ENCODE assay signal across 22 cellular contexts in genomic region chr17:46001390-46002310, GRCh38. TPM values are rescaled to one million over a fixed set of nuclear protein-coding genes. Genes with fewer than 3 reads are reported as not detected.
DNase-seq lines count a peak whose midpoint lies in the region; ATAC-seq and TF ChIP-seq lines count a peak whose summit lies in the region.
"Had no signal": no experiment of that assay in that cellular context is flagged by ENCODE, and none has a peak within 500 bp of the region (broad histone marks: within the 10 kb centered on the region; RNA-seq: fewer than 3 reads in every experiment).

No MANE protein-coding gene starts in this region.

- no peak for TF ChIP-seq POLR2A in breast epithelium (IDR thresholded peaks at IDR 0.05)
- TF ChIP-seq POLR2A in upper lobe of left lung (IDR thresholded peaks at IDR 0.05) = no peak

- no peak for DNase-seq in MCF 10A (ENCODE audit: unreplicated experiment)
- no peak for DNase-seq in breast epithelium (ENCODE audit: low spot score in 2 of 2)
- no peak for DNase-seq in SK-N-MC (ENCODE audit: low read depth, low spot score)
- DNase-seq in islet precursor cell = peak; percentile 88
- no peak for DNase-seq in upper lobe of left lung
- no peak for DNase-seq in NCI-H1105 treated with DMSO at 0.1 percent for 48 hours (lab: John Stamatoyannopoulos, UW)

- H3K27ac Mint-ChIP-seq in MCF 10A (ENCODE audit: low read depth, unreplicated experiment) = peak overlapping the region; percentile 16
- H3K27ac Mint-ChIP-seq: activated CD8-positive, alpha-beta T cell treated with anti-CD3 and anti-CD28 coated beads for 36 hours; activated naive CD8-positive, alpha-beta T cell treated with anti-CD3 and anti-CD28 coated beads for 36 hours had no signal

- BruUV-seq in MCF 10A (replicated peaks; lab: Mats Ljungman, UMichigan) = no TSS peak

- no peak overlapping the region for H3K9ac ChIP-seq in SK-N-MC (ENCODE audit: insufficient read length)

- no peak for TF ChIP-seq EP300 in upper lobe of left lung (IDR thresholded peaks at IDR 0.05)

- intact Hi-C loops in MCF 10A (cut with micrococcal nuclease) (loop anchor here (1.0 to 10.0 kb wide), 3 partner anchors 43 to 212 kb away; no protein-coding TSS in a partner anchor), breast epithelium (cut with DNase I; ENCODE audit: low total_unique reads) (no loop called here)

- ATAC-seq in upper lobe of left lung (ENCODE audit: low FRiP score in 2 of 2) (peak; percentile 5), GM18498 (IDR thresholded peaks at IDR 0.05; ENCODE audit: unreplicated experiment) (no peak), HG03342 (IDR thresholded peaks at IDR 0.05; ENCODE audit: unreplicated experiment) (no peak)

- no peak overlapping the region for H3K4me3 Mint-ChIP-seq in MCF 10A (ENCODE audit: unreplicated experiment)
- H3K4me3 Mint-ChIP-seq: activated CD8-positive, alpha-beta T cell treated with anti-CD3 and anti-CD28 coated beads for 36 hours; activated naive CD8-positive, alpha-beta T cell treated with anti-CD3 and anti-CD28 coated beads for 36 hours; CD8-positive, alpha-beta memory T cell had no signal

- WGBS in upper lobe of left lung, 2 donors = 72 to 74% methylated on average over 13 of the region's 13 CpGs

- TF ChIP-seq CTCF in MCF 10A (IDR thresholded peaks at IDR 0.05; ENCODE audit: unreplicated experiment) (no peak), breast epithelium (IDR thresholded peaks at IDR 0.05) (no peak), upper lobe of left lung (IDR thresholded peaks at IDR 0.05) (no peak)

- H3K4me3 ChIP-seq in breast epithelium (no peak overlapping the region), SK-N-MC (no peak overlapping the region), upper lobe of left lung (no peak overlapping the region)
- H3K4me3 ChIP-seq: skin epidermis, stomach, transverse colon had no signal

- H3K4me1 ChIP-seq in breast epithelium = no peaks in the 10 kb centered on the region
- peaks cover 0 to 3% (median 0%) of the 10 kb centered on the region in 4 donors for H3K4me1 ChIP-seq in upper lobe of left lung
- H3K4me1 ChIP-seq: BE2C had no signal

- no peaks in the 10 kb centered on the region for H3K4me1 Mint-ChIP-seq in MCF 10A (ENCODE audit: insufficient read depth, unreplicated experiment)
- H3K4me1 Mint-ChIP-seq: activated naive CD8-positive, alpha-beta T cell treated with anti-CD3 and anti-CD28 coated beads for 36 hours had no signal

- H3K36me3 ChIP-seq in breast epithelium (no peaks in the 10 kb centered on the region), SK-N-MC (ENCODE audit: insufficient read depth, low read length) (peaks cover 19% of the 10 kb centered on the region), upper lobe of left lung (no peaks in the 10 kb centered on the region)
- H3K36me3 ChIP-seq: BE2C, stomach, transverse colon had no signal

- no peaks in the 10 kb centered on the region for H3K9me3 ChIP-seq in breast epithelium
- no peaks in the 10 kb centered on the region for H3K9me3 ChIP-seq in SK-N-MC (ENCODE audit: low read depth, low read length)
- H3K9me3 ChIP-seq in upper lobe of left lung = no peaks in the 10 kb centered on the region
- H3K9me3 ChIP-seq: BE2C, stomach, transverse colon had no signal

- H3K27ac ChIP-seq in breast epithelium = no peak overlapping the region
- H3K27ac ChIP-seq in SK-N-MC = peak overlapping the region; percentile 42; the same call in 1 of the 2 replicates
- no peak overlapping the region for H3K27ac ChIP-seq in upper lobe of left lung
- H3K27ac ChIP-seq: skin epidermis, stomach, transverse colon had no signal

- peaks cover 10% of the 10 kb centered on the region for H3K27me3 Mint-ChIP-seq in MCF 10A (ENCODE audit: insufficient read depth, unreplicated experiment)
- H3K27me3 Mint-ChIP-seq: activated CD8-positive, alpha-beta T cell treated with anti-CD3 and anti-CD28 coated beads for 36 hours; activated naive CD8-positive, alpha-beta T cell treated with anti-CD3 and anti-CD28 coated beads for 36 hours had no signal

- CTCF ChIA-PET in MCF 10A (lab: Yijun Ruan, JAX) = interaction anchor here (0.6 to 6.4 kb wide), 24 partner anchors 9 to 345 kb away, joined by 3 to 61 read pairs (median 6); partner anchors contain the start of gene KANSL1

- POLR2A ChIA-PET in MCF 10A (lab: Yijun Ruan, JAX) = interaction anchor here (0.7 to 1.0 kb wide), 2 partner anchors 15 to 211 kb away, joined by 3 to 4 read pairs; no protein-coding TSS in a partner anchor

- H3K9me3 Mint-ChIP-seq in MCF 10A (ENCODE audit: unreplicated experiment) = no peaks in the 10 kb centered on the region
- H3K9me3 Mint-ChIP-seq: activated CD8-positive, alpha-beta T cell treated with anti-CD3 and anti-CD28 coated beads for 36 hours; activated naive CD8-positive, alpha-beta T cell treated with anti-CD3 and anti-CD28 coated beads for 36 hours; CD8-positive, alpha-beta memory T cell had no signal

- H3K27me3 ChIP-seq in breast epithelium = no peaks in the 10 kb centered on the region
- no peaks in the 10 kb centered on the region for H3K27me3 ChIP-seq in upper lobe of left lung
- H3K27me3 ChIP-seq: BE2C, stomach, transverse colon had no signal

- H3K36me3 Mint-ChIP-seq in MCF 10A (ENCODE audit: insufficient read depth, unreplicated experiment) = no peaks in the 10 kb centered on the region
- H3K36me3 Mint-ChIP-seq: activated naive CD8-positive, alpha-beta T cell treated with anti-CD3 and anti-CD28 coated beads for 36 hours; CD8-positive, alpha-beta memory T cell had no signal

RNA-seq across cellular contexts. Expression of gene STH, which starts 2.6 kb away (rescaled TPM):
- not detected in 2 replicates for total RNA-seq in MCF 10A (2022)
- total RNA-seq in breast epithelium = not detected
- not detected for total RNA-seq in upper lobe of left lung
- total RNA-seq: A673; activated CD8-positive, alpha-beta T cell treated with anti-CD3 and anti-CD28 coated beads for 36 hours; activated naive CD8-positive, alpha-beta T cell treated with anti-CD3 and anti-CD28 coated beads for 36 hours; CD8-positive, alpha-beta memory T cell; dermis microvascular lymphatic vessel endothelial cell; fibroblast of lung; left ventricle myocardium superior; mesenteric fat pad; pulmonary artery endothelial cell; RPMI7951; stomach; transverse colon had no signal

Comparison
In these comparisons a context has a peak if more than half of its experiments do, and no peak if none do; other contexts are left out.
1. ATAC-seq: peak in upper lobe of left lung (2 of 2); none in GM18498 (single experiment) and HG03342 (single experiment).